1 cellular context compared by ENCODE assay signal in the genomic region with DNA sequence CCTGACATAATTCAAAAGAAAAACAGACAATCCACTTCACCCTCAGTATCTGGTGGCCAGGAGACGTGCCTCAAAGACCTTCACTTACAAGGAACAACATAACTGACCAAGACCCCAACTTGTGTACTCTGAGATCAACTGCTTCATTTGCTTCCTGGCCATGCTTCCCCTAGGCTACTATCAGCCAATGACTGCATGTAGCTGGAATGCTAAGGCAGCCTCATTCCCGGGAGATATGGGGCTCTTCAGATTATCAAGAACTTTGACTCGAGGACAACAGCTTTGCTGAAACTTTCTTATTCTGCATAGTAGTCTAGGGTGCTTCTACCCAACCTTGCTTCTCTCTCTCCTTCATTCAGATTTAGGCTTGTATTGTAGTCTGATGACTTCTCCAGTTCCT.
TF ChIP-seq lines count a peak whose summit lies in the region.

No MANE protein-coding gene starts in this region.

TF ChIP-seq in endothelial cell of umbilical vein, 7 proteins besides CTCF, POLR2A, EP300 and RAD21:
- no peak for TF ChIP-seq POLR2AphosphoS5 (IDR thresholded peaks at IDR 0.05; ENCODE audit: insufficient read depth, low read depth, low read length)
- TF ChIP-seq, protein P1, sequence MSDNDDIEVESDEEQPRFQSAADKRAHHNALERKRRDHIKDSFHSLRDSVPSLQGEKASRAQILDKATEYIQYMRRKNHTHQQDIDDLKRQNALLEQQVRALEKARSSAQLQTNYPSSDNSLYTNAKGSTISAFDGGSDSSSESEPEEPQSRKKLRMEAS (IDR thresholded peaks at IDR 0.05; ENCODE audit: insufficient read depth, insufficient read length): no peak
- TF ChIP-seq JUN (IDR thresholded peaks at IDR 0.05; ENCODE audit: borderline replicate concordance, insufficient read depth, insufficient read length, low read depth): no peak
- no peak for TF ChIP-seq FOS (IDR thresholded peaks at IDR 0.05; ENCODE audit: borderline replicate concordance, insufficient read depth, low read length)
- no peak for TF ChIP-seq MYC (IDR thresholded peaks at IDR 0.05; ENCODE audit: low read depth, low read length)
- TF ChIP-seq EZH2 (IDR thresholded peaks at IDR 0.05; ENCODE audit: borderline replicate concordance, low read depth, low read length, severe bottlenecking): no peak
- no peak for TF ChIP-seq GATA2 (IDR thresholded peaks at IDR 0.05; ENCODE audit: insufficient read depth, insufficient read length, low read depth, low read length)
